ENCODE assay signal across 16 cellular contexts in genomic region chr1:43067233-43067745, GRCh38.
DNase-seq lines count a peak whose midpoint lies in the region; ATAC-seq and TF ChIP-seq lines count a peak whose summit lies in the region.
"Had no signal": no experiment of that assay in that cellular context is flagged by ENCODE, and none has a peak within 500 bp of the region (broad histone marks: within the 10 kb centered on the region; RNA-seq: fewer than 3 reads in every experiment).

No MANE protein-coding gene starts in this region.

- H3K27me3 Mint-ChIP-seq in CD14-positive monocyte (ENCODE audit: low read depth in 3 of 3), result peaks cover 25 to 30% (median 26%) of the 10 kb centered on the region in 3 donors
- peaks cover 8% of the 10 kb centered on the region for H3K27me3 Mint-ChIP-seq in HFFc6 (ENCODE audit: insufficient read depth)
- peaks cover 3% of the 10 kb centered on the region for H3K27me3 Mint-ChIP-seq in nephron (ENCODE audit: low read depth)
- peaks cover 11% of the 10 kb centered on the region for H3K27me3 Mint-ChIP-seq in nephron progenitor cell (ENCODE audit: low read depth, poor library complexity)
- H3K27me3 Mint-ChIP-seq: brain had no signal

- H3K9me3 Mint-ChIP-seq in CD14-positive monocyte (peaks cover 0 to 6% (median 0%) of the 10 kb centered on the region in 7 donors), HFFc6 (no peaks in the 10 kb centered on the region), nephron (no peaks in the 10 kb centered on the region), nephron progenitor cell (no peaks in the 10 kb centered on the region)

- H3K4me3 Mint-ChIP-seq in CD14-positive monocyte, result peak overlapping the region; percentile 21 to 75
- peak overlapping the region; percentile 41; the same call in 1 of the 2 replicates for H3K4me3 Mint-ChIP-seq in HFFc6
- H3K4me3 Mint-ChIP-seq in nephron, result peak overlapping the region in 2 of 3 experiments; percentile 43 to 60
- H3K4me3 Mint-ChIP-seq in nephron progenitor cell, result no peak overlapping the region
- H3K4me3 Mint-ChIP-seq: brain had no signal

- intact Hi-C loops in CD14-positive monocyte (cut with micrococcal nuclease) (no loop called here), sciatic nerve (cut with DNase I) (no loop called here)

- no peak for DNase-seq in CD14-positive monocyte (ENCODE audit: low spot score)
- DNase-seq in HFFc6, result no peak
- no peak for DNase-seq in caudate nucleus (lab: John Stamatoyannopoulos, UW)
- no peak for DNase-seq in sciatic nerve (ENCODE audit: low spot score)
- no peak for DNase-seq in nephron progenitor cell
- no peak for DNase-seq in retina
- DNase-seq: activated CD4-positive, alpha-beta T cell treated with anti-CD3 and anti-CD28 coated beads for 48 hours; activated effector memory CD4-positive, alpha-beta T cell treated with Interleukin-2 at 50 U/mL for 16 hours; DND-41; GOT3; NCI-H1417 treated with DMSO at 0.1 percent for 48 hours; NCI-H226; stomach had no signal

- H3K4me1 Mint-ChIP-seq in CD14-positive monocyte (peaks cover 26% of the 10 kb centered on the region), HFFc6 (ENCODE audit: low read depth) (peaks cover 5% of the 10 kb centered on the region; the same call in 1 of the 2 replicates), nephron (peaks cover 16% of the 10 kb centered on the region), nephron progenitor cell (peaks cover 24% of the 10 kb centered on the region)

- ATAC-seq in sciatic nerve (no peak), GM21723 (IDR thresholded peaks at IDR 0.05; ENCODE audit: unreplicated experiment) (no peak)

- peak overlapping the region; percentile 68 for H3K27ac ChIP-seq in caudate nucleus (ENCODE audit: low read depth, low read length)

- TF ChIP-seq CTCF in CD14-positive monocyte (IDR thresholded peaks at IDR 0.05) (no peak), HFFc6 (IDR thresholded peaks at IDR 0.05) (no peak), nephron (IDR thresholded peaks at IDR 0.05; ENCODE audit: unreplicated experiment in 3 of 3) (no peak), nephron progenitor cell (IDR thresholded peaks at IDR 0.05) (no peak)

- H3K27ac Mint-ChIP-seq in CD14-positive monocyte (peak overlapping the region in 1 of 7 donors; percentile 61), HFFc6 (no peak overlapping the region), nephron (peak overlapping the region; percentile 64 to 90 (median 89)), nephron progenitor cell (no peak overlapping the region)

- peaks cover 0 to 7% of the 10 kb centered on the region in 2 donors for H3K36me3 Mint-ChIP-seq in CD14-positive monocyte
- H3K36me3 Mint-ChIP-seq in HFFc6 (ENCODE audit: low read depth), result no peaks in the 10 kb centered on the region
- no peaks in the 10 kb centered on the region for H3K36me3 Mint-ChIP-seq in nephron (ENCODE audit: low read depth)
- no peaks in the 10 kb centered on the region for H3K36me3 Mint-ChIP-seq in nephron progenitor cell (ENCODE audit: low read depth)
- H3K36me3 Mint-ChIP-seq: brain had no signal

Comparison
In these comparisons a context has a peak if more than half of its experiments do, and no peak if none do; other contexts are left out.
1. H3K27ac Mint-ChIP-seq: peak in nephron (3 of 3); none in HFFc6 (single experiment) and nephron progenitor cell (single experiment).